Comparison of ENCODE assay signal across 8 cellular contexts in genomic region chr3:113746069-113746954, GRCh38. TPM values are rescaled to one million over a fixed set of nuclear protein-coding genes. Genes with fewer than 3 reads are reported as not detected.
A peak's percentile ranks its signal among the peaks of the same experiment; 100 is the strongest.
DNase-seq lines count a peak whose midpoint lies in the region; ATAC-seq lines count a peak whose summit lies in the region.

TSS of gene NAA50 (minus strand) at chr3:113746249. CDS start at chr3:113745949, 300 bp downstream.

- H3K4me3 ChIP-seq in rectal smooth muscle tissue (ENCODE audit: low read length) (peak within 1 kb of the TSS; percentile 79), aorta (ENCODE audit: low read length in 2 of 2) (peak within 1 kb of the TSS; percentile 78 to 98)

- DNase-seq in NCI-H2081 (lab: John Stamatoyannopoulos, UW), result peak; percentile 88 to 95
- peak; percentile 79 for DNase-seq in T1000 (lab: John Stamatoyannopoulos, UW)
- DNase-seq in astrocyte of the hippocampus (ENCODE audit: low read depth, low spot score), result peak; percentile 96
- DNase-seq in hepatic stellate cell (ENCODE audit: low spot score), result peak; percentile 90
- peak; percentile 97 to 98 for DNase-seq in aorta

- H3K27ac ChIP-seq in rectal smooth muscle tissue (ENCODE audit: low read depth, low read length) (peak within 1 kb of the TSS; percentile 100), aorta (ENCODE audit: low read depth in 1 of 2, low read length in 2 of 2) (peak within 1 kb of the TSS; percentile 80 to 94)

- H3K9me3 ChIP-seq in aorta (ENCODE audit: control insufficient read depth, low read length), result no peaks in the 10 kb centered on the region

- ATAC-seq in GM18499 (IDR thresholded peaks at IDR 0.05; ENCODE audit: insufficient read depth, unreplicated experiment), result peak; percentile 11
- ATAC-seq in HG02973 (IDR thresholded peaks at IDR 0.05; ENCODE audit: unreplicated experiment), result peak; percentile 41
- peak; percentile 97 for ATAC-seq in aorta (ENCODE audit: low FRiP score)

- H3K4me1 ChIP-seq in rectal smooth muscle tissue (ENCODE audit: control insufficient read depth, insufficient read depth, low read length) (peaks cover 15% of the 10 kb centered on the region), aorta (ENCODE audit: control insufficient read depth in 1 of 2, insufficient read depth in 2 of 2, low read length in 2 of 2) (peaks cover 3 to 4% of the 10 kb centered on the region in 2 donors)

- 0% methylated on average over 37 to 59 of the region's 59 CpGs for WGBS in aorta, 2 donors

- no peaks in the 10 kb centered on the region for H3K36me3 ChIP-seq in rectal smooth muscle tissue (ENCODE audit: control insufficient read depth, insufficient read depth, low read length)
- no peaks in the 10 kb centered on the region for H3K36me3 ChIP-seq in aorta (ENCODE audit: control insufficient read depth in 1 of 2, insufficient read depth in 2 of 2, low read length in 1 of 2)

- H3K27me3 ChIP-seq in rectal smooth muscle tissue (ENCODE audit: control insufficient read depth, insufficient read depth, low read length) (no peaks in the 10 kb centered on the region), aorta (ENCODE audit: control insufficient read depth in 1 of 2, insufficient read depth in 2 of 2, low read length in 1 of 2) (no peaks in the 10 kb centered on the region)

- intact Hi-C loops in aorta (cut with DNase I), result loop anchor here (1.0 to 10.0 kb wide), 5 partner anchors 36 to 401 kb away; partner anchors contain the start of genes CCDC191 (in 1 of the 2), QTRT2 (in 1 of the 2), SPICE1 (in 1 of the 2) and USF3 (in 1 of the 2)

- H3K9ac ChIP-seq in rectal smooth muscle tissue (ENCODE audit: low read length), result peak within 1 kb of the TSS; percentile 91

RNA-seq across cellular contexts. Expression of gene NAA50, which starts in this region (rescaled TPM):
- 10 to 100 TPM; 74.1 to 75.7 TPM for total RNA-seq in aorta
- 10 to 100 TPM; 30.6 to 31.5 TPM for polyA plus RNA-seq in aorta

Comparison
In these comparisons a context has a peak if more than half of its experiments do, and no peak if none do; other contexts are left out.
1. Peak in every context shown above with its lines: DNase-seq, ATAC-seq, H3K4me3 ChIP-seq and H3K27ac ChIP-seq.
2. ATAC-seq: peak in every context shown above with its lines; median percentile 97 in aorta; 41 in HG02973; 11 in GM18499.